In genomic region chr18:78890388-78890787, GRCh38 we compare ENCODE assay signal across 18 cellular contexts.
"Had no signal": no experiment of that assay in that cellular context is flagged by ENCODE, and none has a peak within 500 bp of the region (broad histone marks: within the 10 kb centered on the region; RNA-seq: fewer than 3 reads in every experiment).

No MANE protein-coding gene starts in this region.

- H3K9me3 ChIP-seq: gastrocnemius medialis had no signal

- DNase-seq: cortex of kidney; effector CD4-positive, alpha-beta T cell; effector memory CD4-positive, alpha-beta T cell; esophagus squamous epithelium; foreskin fibroblast; foreskin melanocyte; gastrocnemius medialis; glutamatergic neuron; heart right ventricle; hippocampal formation; left cardiac atrium; left lung; left ventricle myocardium superior; lower lobe of right lung; mammary epithelial cell; mesendoderm; midbrain; naive thymus-derived CD4-positive, alpha-beta T cell had no signal

- H3K27ac ChIP-seq: esophagus squamous epithelium, gastrocnemius medialis, heart right ventricle, left lung, lower lobe of right lung had no signal

- H3K4me3 ChIP-seq: esophagus squamous epithelium, gastrocnemius medialis, heart right ventricle, left lung, lower lobe of right lung had no signal

- ATAC-seq: gastrocnemius medialis; heart right ventricle; left cardiac atrium; left lung; left ventricle myocardium superior; lower lobe of right lung; naive thymus-derived CD4-positive, alpha-beta T cell had no signal

- H3K36me3 ChIP-seq: esophagus squamous epithelium, gastrocnemius medialis, heart right ventricle, left lung, lower lobe of right lung had no signal

- H3K27me3 ChIP-seq: heart right ventricle, left lung had no signal

- H3K4me1 ChIP-seq: esophagus squamous epithelium, gastrocnemius medialis, heart right ventricle, left lung, lower lobe of right lung had no signal
